Comparison of ENCODE assay signal across 8 cellular contexts in the genomic region with DNA sequence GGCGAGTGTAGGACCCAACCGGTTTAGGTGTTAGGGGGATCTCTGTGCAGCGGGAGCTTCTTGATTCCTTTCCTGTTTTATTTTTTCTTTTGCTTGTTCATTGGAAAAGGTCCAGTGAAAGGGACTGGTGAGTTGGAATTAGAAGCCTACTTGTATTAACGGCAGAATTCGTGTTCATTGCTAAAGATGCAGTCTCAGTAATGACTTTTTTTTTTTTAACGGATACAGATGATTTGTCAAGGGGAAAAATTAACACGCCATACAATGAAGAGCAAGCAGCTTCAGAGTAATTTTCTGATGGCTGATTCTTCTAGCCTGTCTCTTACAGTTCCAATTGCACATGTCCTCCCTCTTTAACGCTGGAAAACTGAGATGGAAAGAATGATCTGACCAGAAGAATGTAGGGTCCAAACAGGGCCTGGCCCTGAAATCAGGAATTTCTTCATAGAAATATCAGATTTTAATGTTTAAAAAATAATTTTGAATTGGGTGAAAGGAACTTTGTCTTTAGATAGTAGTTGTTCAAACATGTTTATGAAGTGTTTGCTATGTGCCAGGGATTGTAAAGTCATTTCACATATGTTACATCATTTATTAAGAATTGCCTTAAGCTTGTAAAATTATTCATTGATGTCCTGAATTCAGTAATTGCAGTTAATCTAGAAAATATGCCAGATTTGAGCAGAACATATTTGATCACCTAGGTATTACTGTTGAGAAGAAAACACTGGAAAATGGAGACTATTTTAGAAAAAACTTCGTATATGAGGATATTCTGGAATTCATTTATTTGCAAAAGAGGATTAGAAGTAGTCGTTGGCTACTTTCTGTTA. TPM values are rescaled to one million over a fixed set of nuclear protein-coding genes. Genes with fewer than 3 reads are reported as not detected.
DNase-seq lines count a peak whose midpoint lies in the region; ATAC-seq and TF ChIP-seq lines count a peak whose summit lies in the region.

No MANE protein-coding gene starts in this region.

- intact Hi-C loops in vagina (cut with DNase I), result no loop called here
- intact Hi-C loops in posterior cingulate gyrus (cut with DNase I), result no loop called here

- no peaks in the 10 kb centered on the region for H3K27me3 ChIP-seq in mesendoderm (ENCODE audit: insufficient read depth, low read length, poor library complexity)
- H3K27me3 ChIP-seq in vagina, result no peaks in the 10 kb centered on the region

- no peak overlapping the region for H3K23ac ChIP-seq in mesendoderm (ENCODE audit: low read length)

- peak overlapping the region; percentile 76 for H3K9ac ChIP-seq in mesendoderm (ENCODE audit: low read length)

- no peak overlapping the region for H2BK15ac ChIP-seq in mesendoderm (replicated peaks; ENCODE audit: low read depth)

- H3K9me3 ChIP-seq in vagina, result no peaks in the 10 kb centered on the region

- ATAC-seq in GM18873 (IDR thresholded peaks at IDR 0.05; ENCODE audit: low FRiP score, unreplicated experiment), result no peak

- H3K4ac ChIP-seq in mesendoderm (ENCODE audit: low read depth, low read length), result no peak overlapping the region

- no peak for TF ChIP-seq CTCF in GM12865 (IDR thresholded peaks at IDR 0.05; ENCODE audit: insufficient read depth, low read depth, low read length, missing control alignments)
- TF ChIP-seq CTCF in vagina (IDR thresholded peaks at IDR 0.05), result no peak

- no peaks in the 10 kb centered on the region for H3K79me1 ChIP-seq in mesendoderm (ENCODE audit: low read length)

- TF ChIP-seq POLR2A in vagina (IDR thresholded peaks at IDR 0.05), result no peak

- no peak overlapping the region for H4K5ac ChIP-seq in mesendoderm (ENCODE audit: low read length)

- H3K56ac ChIP-seq in mesendoderm (ENCODE audit: low read length), result peak overlapping the region; percentile 90

- no peak overlapping the region for H2BK120ac ChIP-seq in mesendoderm (ENCODE audit: low read depth, low read length)

- no peak overlapping the region for H4K8ac ChIP-seq in mesendoderm (ENCODE audit: low read depth, low read length)

- no CpG with 5 or more reads among the region's 10 CpGs for whole genome bisulfite sequencing in mesendoderm (ENCODE audit: extremely low coverage, insufficient coverage, low lambda C conversion rate)

- H3K4me3 ChIP-seq in GM12865 (ENCODE audit: low read depth, low read length) (peak overlapping the region; percentile 89), mesendoderm (ENCODE audit: low read length) (peak overlapping the region; percentile 59), vagina (peak overlapping the region; percentile 50 to 64)

- peaks cover 3% of the 10 kb centered on the region for H3K4me1 ChIP-seq in mesendoderm (ENCODE audit: control insufficient read depth, low read depth, low read length)
- peaks cover 50% of the 10 kb centered on the region for H3K4me1 ChIP-seq in vagina

- H2AK5ac ChIP-seq in mesendoderm (ENCODE audit: low read length), result no peak overlapping the region

- peak overlapping the region; percentile 89 for H3K4me2 ChIP-seq in mesendoderm (ENCODE audit: low read length)

- peak; percentile 41 for DNase-seq in GM12865 (ENCODE audit: low read depth)
- DNase-seq in NCI-H69 (lab: John Stamatoyannopoulos, UW), result peak; percentile 60
- DNase-seq in cerebellum (ENCODE audit: low spot score), result peak; percentile 23
- no peak for DNase-seq in mesendoderm
- peak in 1 of 2 donors; percentile 90 for DNase-seq in vagina (ENCODE audit: extremely low spot score in 2 of 2)
- no peak for DNase-seq in posterior cingulate gyrus
- DNase-seq in stimulated activated CD4-positive, alpha-beta T cell treated with anti-CD3 and anti-CD28 coated beads, Interleukin-4, amount 100 ng/mL, for 1 hour, result no peak

- H3K18ac ChIP-seq in mesendoderm (ENCODE audit: low read length), result peak overlapping the region; percentile 82

- H3K27ac ChIP-seq in mesendoderm (ENCODE audit: low read depth, low read length) (peak overlapping the region; percentile 71), vagina (peak overlapping the region; percentile 90)

- H2BK5ac ChIP-seq in mesendoderm (ENCODE audit: low read length), result no peak overlapping the region

- peaks cover 43% of the 10 kb centered on the region for H3K79me2 ChIP-seq in mesendoderm (ENCODE audit: control insufficient read depth, insufficient read depth, low read length)

- no peaks in the 10 kb centered on the region for H3K36me3 ChIP-seq in mesendoderm (ENCODE audit: control insufficient read depth, insufficient read depth, low read length)
- H3K36me3 ChIP-seq in vagina, result no peaks in the 10 kb centered on the region

RNA-seq across cellular contexts. Expression of a gene that starts 1.4 kb away (rescaled TPM):
- total RNA-seq in cerebellum (62.7 TPM), vagina (41.0 TPM)
- polyA plus RNA-seq in mesendoderm (2013, experiment 1 of 2), result 70.7 TPM
- polyA plus RNA-seq in mesendoderm (2013, experiment 2 of 2), result 71.6 TPM

RNA-seq across cellular contexts. Expression of a gene that starts 48.9 kb away (rescaled TPM):
- total RNA-seq in cerebellum (30.4 TPM), vagina (21.9 TPM)
- polyA plus RNA-seq in mesendoderm (2013, experiment 1 of 2), result 37.0 TPM
- 37.0 TPM for polyA plus RNA-seq in mesendoderm (2013, experiment 2 of 2)

Comparison
In these comparisons a context has a peak if more than half of its experiments do, and no peak if none do; other contexts are left out.
1. DNase-seq: peak in GM12865 (single experiment), NCI-H69 (single experiment) and cerebellum (single experiment); none in mesendoderm (single experiment), posterior cingulate gyrus (0 of 10) and stimulated activated CD4-positive, alpha-beta T cell treated with anti-CD3 and anti-CD28 coated beads, Interleukin-4, amount 100 ng/mL, for 1 hour (single experiment).
2. Peak in every context shown above with its lines, with median percentiles within 50 percentile points of each other: H3K4me3 ChIP-seq.